8 cellular contexts compared by ENCODE assay signal in genomic region chr20:44532248-44532980, GRCh38. TPM values are rescaled to one million over a fixed set of nuclear protein-coding genes. Genes with fewer than 3 reads are reported as not detected.
DNase-seq lines count a peak whose midpoint lies in the region; ATAC-seq, FAIRE-seq and TF ChIP-seq lines count a peak whose summit lies in the region.

No MANE protein-coding gene starts in this region.

- H3K36me3 ChIP-seq in colonic mucosa (no peaks in the 10 kb centered on the region), mesenchymal stem cell (ENCODE audit: control insufficient read depth in 1 of 2, insufficient read depth in 2 of 2, low read depth in 1 of 2, low read length in 2 of 2) (no peaks in the 10 kb centered on the region), SJCRH30 (no peaks in the 10 kb centered on the region)

- H3K23ac ChIP-seq in mesenchymal stem cell (ENCODE audit: low read length in 2 of 2), result no peak overlapping the region

- peaks cover 6% of the 10 kb centered on the region for H3K4me1 ChIP-seq in colonic mucosa
- peaks cover 2% of the 10 kb centered on the region for H3K4me1 ChIP-seq in mesenchymal stem cell (ENCODE audit: control insufficient read depth, insufficient read depth, low read depth, low read length)
- no peaks in the 10 kb centered on the region for H3K4me1 ChIP-seq in SJCRH30

- no peak overlapping the region for H2BK15ac ChIP-seq in mesenchymal stem cell (ENCODE audit: low read depth, poor library complexity, severe bottlenecking)

- H3K9me3 ChIP-seq in colonic mucosa (no peaks in the 10 kb centered on the region), mesenchymal stem cell (ENCODE audit: control insufficient read depth, low read length) (no peaks in the 10 kb centered on the region), SJCRH30 (replicated peaks) (no peaks in the 10 kb centered on the region)

- H2BK12ac ChIP-seq in mesenchymal stem cell (ENCODE audit: low read length in 2 of 2), result no peak overlapping the region

- H4K8ac ChIP-seq in mesenchymal stem cell (ENCODE audit: low read length), result no peak overlapping the region

- H3K4me3 ChIP-seq in HL-60 (replicated peaks; ENCODE audit: insufficient read depth, low read length) (peak overlapping the region; percentile 62), colonic mucosa (peak overlapping the region; percentile 80), mesenchymal stem cell (ENCODE audit: insufficient read depth in 1 of 2, low read depth in 1 of 2, low read length in 2 of 2) (peak overlapping the region; percentile 84 to 86), SJCRH30 (no peak overlapping the region; the same call in 1 of the 2 replicates)

- H2AFZ ChIP-seq in mesenchymal stem cell (ENCODE audit: low read depth, low read length), result no peak overlapping the region

- TF ChIP-seq CTCF in HL-60 (IDR thresholded peaks at IDR 0.05; ENCODE audit: insufficient read depth, low read length), result no peak
- no peak for TF ChIP-seq CTCF in colonic mucosa (IDR thresholded peaks at IDR 0.05)

- intact Hi-C loops in colonic mucosa (cut with DNase I), result no loop called here

- no peak overlapping the region for H3K4ac ChIP-seq in mesenchymal stem cell (ENCODE audit: low read depth in 1 of 2, low read length in 2 of 2)

- H3K27me3 ChIP-seq in HL-60 (ENCODE audit: insufficient read depth, poor library complexity, severe bottlenecking) (no peaks in the 10 kb centered on the region), colonic mucosa (no peaks in the 10 kb centered on the region), mesenchymal stem cell (ENCODE audit: control insufficient read depth in 1 of 2, insufficient read depth in 1 of 2, low read length in 2 of 2) (no peaks in the 10 kb centered on the region), SJCRH30 (peaks cover 37% of the 10 kb centered on the region)

- FAIRE-seq in urothelium cell line (lab: Jason Lieb, UNC), result no peak

- no peak overlapping the region for H4K91ac ChIP-seq in mesenchymal stem cell (ENCODE audit: low read length)

- H3K79me1 ChIP-seq in mesenchymal stem cell (replicated peaks; ENCODE audit: low read length, poor library complexity, severe bottlenecking), result peaks cover 12% of the 10 kb centered on the region

- H3K4me2 ChIP-seq in mesenchymal stem cell (ENCODE audit: low read length, poor library complexity, severe bottlenecking), result peak overlapping the region; percentile 84

- H2BK5ac ChIP-seq in mesenchymal stem cell (ENCODE audit: low read depth, low read length, poor library complexity, severe bottlenecking), result no peak overlapping the region

- WGBS in mesenchymal stem cell, result 60% methylated on average over 9 of the region's 11 CpGs

- no peak overlapping the region for H3K14ac ChIP-seq in mesenchymal stem cell (ENCODE audit: low read length in 2 of 2)

- H3K27ac ChIP-seq in HL-60 (replicated peaks) (no peak overlapping the region), colonic mucosa (peak overlapping the region; percentile 29), mesenchymal stem cell (ENCODE audit: low read length, poor library complexity, severe bottlenecking) (no peak overlapping the region), SJCRH30 (no peak overlapping the region)

- ATAC-seq in HG03139 (IDR thresholded peaks at IDR 0.05; ENCODE audit: unreplicated experiment), result no peak

- DNase-seq in 8988T (peak; percentile 20), HL-60 (ENCODE audit: low read depth in 1 of 2, low spot score in 1 of 2) (no peak), colonic mucosa (no peak), mesenchymal stem cell (no peak), urothelium cell line (ENCODE audit: low spot score) (no peak), DMS114 treated with DMSO at 0.1 percent for 48 hours (lab: John Stamatoyannopoulos, UW; ENCODE audit: unreplicated experiment) (no peak), SJCRH30 (no peak)

- H3K9ac ChIP-seq in colonic mucosa (ENCODE audit: low read depth in 2 of 2, low read length in 2 of 2) (peak overlapping the region; percentile 84 to 89), mesenchymal stem cell (ENCODE audit: low read length) (peak overlapping the region; percentile 95)

- H2BK120ac ChIP-seq in mesenchymal stem cell (ENCODE audit: low read depth, low read length), result no peak overlapping the region

- peak overlapping the region; percentile 31 for H2AK5ac ChIP-seq in mesenchymal stem cell (ENCODE audit: low read length, severe bottlenecking)

- no peak overlapping the region for H3K18ac ChIP-seq in mesenchymal stem cell (ENCODE audit: low read depth in 1 of 2, low read length in 2 of 2)

RNA-seq across cellular contexts. Expression of gene SERINC3, which starts 10.5 kb away (rescaled TPM):
- total RNA-seq in colonic mucosa, result 100 to 1,000 TPM in 1 of 2 donors, 10 to 100 TPM in 1; 82.8 to 121 TPM
- polyA plus RNA-seq in mesenchymal stem cell (2013, experiment 1 of 2), result 154 TPM
- 162 TPM for polyA plus RNA-seq in mesenchymal stem cell (2013, experiment 2 of 2)
- 48.4 and 50.7 TPM in 2 replicates for total RNA-seq in SJCRH30 (2014; rRNA removed; shearing (Covaris generic))

RNA-seq across cellular contexts. Expression of gene PKIG, which starts 50.0 kb away (rescaled TPM):
- 10 to 100 TPM; 24.4 to 46.1 TPM for total RNA-seq in colonic mucosa
- 95.4 TPM for polyA plus RNA-seq in mesenchymal stem cell (2013, experiment 1 of 2)
- polyA plus RNA-seq in mesenchymal stem cell (2013, experiment 2 of 2), result 96.7 TPM
- 9.6 and 10.1 TPM in 2 replicates for total RNA-seq in SJCRH30 (2014; rRNA removed; shearing (Covaris generic))

RNA-seq across cellular contexts. Expression of gene TTPAL, which starts 56.7 kb away (rescaled TPM):
- total RNA-seq in colonic mucosa, result 10 to 100 TPM in 1 of 2 donors, 1 to 10 TPM in 1; 8.4 to 11.6 TPM
- polyA plus RNA-seq in mesenchymal stem cell (2013, experiment 1 of 2), result 9.3 TPM
- polyA plus RNA-seq in mesenchymal stem cell (2013, experiment 2 of 2), result 10.5 TPM
- 13.3 and 14.1 TPM in 2 replicates for total RNA-seq in SJCRH30 (2014; rRNA removed; shearing (Covaris generic))
